1 cellular context compared by ENCODE assay signal in the genomic region with DNA sequence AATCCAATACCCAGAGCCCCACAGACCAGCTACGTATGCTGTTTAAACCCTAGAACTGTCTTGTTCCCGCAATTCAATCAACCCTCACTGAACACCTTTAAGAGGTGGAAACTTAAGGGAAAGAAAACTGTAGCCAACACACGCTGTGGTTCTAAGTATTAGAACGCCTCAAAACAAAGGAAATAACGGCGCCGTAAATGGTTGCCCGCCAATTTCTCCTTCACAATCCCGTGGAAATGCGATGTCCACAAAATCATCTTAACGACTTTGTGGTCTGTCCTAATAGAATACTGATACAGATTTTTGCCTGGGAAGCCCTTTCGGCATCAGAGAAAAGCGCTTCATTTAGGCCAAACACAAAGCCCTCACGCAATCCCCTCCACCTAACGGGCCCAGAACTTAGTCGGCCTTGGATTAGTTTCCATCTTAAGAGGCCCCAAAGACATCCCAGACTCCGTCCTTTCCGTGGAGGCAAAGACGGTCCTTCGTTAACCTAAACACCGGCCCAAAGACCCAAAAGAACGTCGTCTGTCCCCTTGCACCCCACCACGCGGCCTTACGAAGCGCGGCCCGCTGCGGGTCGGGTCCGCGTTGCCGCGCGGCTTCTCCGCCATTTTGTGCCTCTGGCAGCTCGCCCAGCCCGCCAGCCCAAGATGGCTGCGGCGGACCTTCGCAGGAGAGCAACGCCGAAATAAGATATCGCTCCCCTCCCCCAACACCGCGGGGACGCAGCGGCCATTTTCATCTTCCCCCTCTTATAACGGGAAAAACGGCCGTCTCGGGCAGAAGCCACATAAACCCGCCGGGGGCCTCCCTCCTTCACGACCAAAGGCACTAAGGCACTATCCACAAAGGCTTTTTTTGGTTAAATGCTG.
A peak's percentile ranks its signal among the peaks of the same experiment; 100 is the strongest.
TF ChIP-seq lines count a peak whose summit lies in the region.

No MANE protein-coding gene starts in this region.

TF ChIP-seq in K562, 482 proteins besides CTCF, POLR2A, EP300 and RAD21 (continued from another document and continues in another):
- no peak for TF ChIP-seq ZNF518B (CRISPR knock-in tag; IDR thresholded peaks at IDR 0.05)
- TF ChIP-seq, protein P1, sequence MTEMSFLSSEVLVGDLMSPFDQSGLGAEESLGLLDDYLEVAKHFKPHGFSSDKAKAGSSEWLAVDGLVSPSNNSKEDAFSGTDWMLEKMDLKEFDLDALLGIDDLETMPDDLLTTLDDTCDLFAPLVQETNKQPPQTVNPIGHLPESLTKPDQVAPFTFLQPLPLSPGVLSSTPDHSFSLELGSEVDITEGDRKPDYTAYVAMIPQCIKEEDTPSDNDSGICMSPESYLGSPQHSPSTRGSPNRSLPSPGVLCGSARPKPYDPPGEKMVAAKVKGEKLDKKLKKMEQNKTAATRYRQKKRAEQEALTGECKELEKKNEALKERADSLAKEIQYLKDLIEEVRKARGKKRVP (CRISPR knock-in tag; IDR thresholded peaks at IDR 0.05), result peak; percentile 61
- no peak for TF ChIP-seq LEF1 (IDR thresholded peaks at IDR 0.05)
- no peak for TF ChIP-seq NFYB (IDR thresholded peaks at IDR 0.05; ENCODE audit: extremely low read depth, insufficient read length)
- no peak for TF ChIP-seq BDP1 (IDR thresholded peaks at IDR 0.05; ENCODE audit: insufficient read depth, insufficient read length)
- TF ChIP-seq EZH2 (IDR thresholded peaks at IDR 0.05; ENCODE audit: borderline replicate concordance, low read depth, low read length), result no peak
- no peak for TF ChIP-seq USF1 (CRISPR knock-in tag; IDR thresholded peaks at IDR 0.05)
- TF ChIP-seq BCOR (IDR thresholded peaks at IDR 0.05), result 0 out of 2 replicates have a peak, but pooled peaks have one; percentile 20
- TF ChIP-seq MECOM (CRISPR knock-in tag; IDR thresholded peaks at IDR 0.05), result no peak
- TF ChIP-seq PHF21A (IDR thresholded peaks at IDR 0.05; ENCODE audit: borderline replicate concordance, low read depth), result no peak
- no peak for TF ChIP-seq MEIS2 (IDR thresholded peaks at IDR 0.05; ENCODE audit: partially characterized antibody)
- TF ChIP-seq, protein P2, sequence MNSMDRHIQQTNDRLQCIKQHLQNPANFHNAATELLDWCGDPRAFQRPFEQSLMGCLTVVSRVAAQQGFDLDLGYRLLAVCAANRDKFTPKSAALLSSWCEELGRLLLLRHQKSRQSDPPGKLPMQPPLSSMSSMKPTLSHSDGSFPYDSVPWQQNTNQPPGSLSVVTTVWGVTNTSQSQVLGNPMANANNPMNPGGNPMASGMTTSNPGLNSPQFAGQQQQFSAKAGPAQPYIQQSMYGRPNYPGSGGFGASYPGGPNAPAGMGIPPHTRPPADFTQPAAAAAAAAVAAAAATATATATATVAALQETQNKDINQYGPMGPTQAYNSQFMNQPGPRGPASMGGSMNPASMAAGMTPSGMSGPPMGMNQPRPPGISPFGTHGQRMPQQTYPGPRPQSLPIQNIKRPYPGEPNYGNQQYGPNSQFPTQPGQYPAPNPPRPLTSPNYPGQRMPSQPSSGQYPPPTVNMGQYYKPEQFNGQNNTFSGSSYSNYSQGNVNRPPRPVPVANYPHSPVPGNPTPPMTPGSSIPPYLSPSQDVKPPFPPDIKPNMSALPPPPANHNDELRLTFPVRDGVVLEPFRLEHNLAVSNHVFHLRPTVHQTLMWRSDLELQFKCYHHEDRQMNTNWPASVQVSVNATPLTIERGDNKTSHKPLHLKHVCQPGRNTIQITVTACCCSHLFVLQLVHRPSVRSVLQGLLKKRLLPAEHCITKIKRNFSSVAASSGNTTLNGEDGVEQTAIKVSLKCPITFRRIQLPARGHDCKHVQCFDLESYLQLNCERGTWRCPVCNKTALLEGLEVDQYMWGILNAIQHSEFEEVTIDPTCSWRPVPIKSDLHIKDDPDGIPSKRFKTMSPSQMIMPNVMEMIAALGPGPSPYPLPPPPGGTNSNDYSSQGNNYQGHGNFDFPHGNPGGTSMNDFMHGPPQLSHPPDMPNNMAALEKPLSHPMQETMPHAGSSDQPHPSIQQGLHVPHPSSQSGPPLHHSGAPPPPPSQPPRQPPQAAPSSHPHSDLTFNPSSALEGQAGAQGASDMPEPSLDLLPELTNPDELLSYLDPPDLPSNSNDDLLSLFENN (IDR thresholded peaks at IDR 0.05; ENCODE audit: low read depth in 2 of 2, low read length in 2 of 2), result no peak
- no peak for TF ChIP-seq NR2F6 (CRISPR knock-in tag; IDR thresholded peaks at IDR 0.05)
- TF ChIP-seq SP2 (IDR thresholded peaks at IDR 0.05; ENCODE audit: extremely low read depth, low read depth, low read length, poor library complexity, severe bottlenecking), result no peak
- no peak for TF ChIP-seq RFX7 (CRISPR knock-in tag; IDR thresholded peaks at IDR 0.05)
- TF ChIP-seq, protein P3, sequence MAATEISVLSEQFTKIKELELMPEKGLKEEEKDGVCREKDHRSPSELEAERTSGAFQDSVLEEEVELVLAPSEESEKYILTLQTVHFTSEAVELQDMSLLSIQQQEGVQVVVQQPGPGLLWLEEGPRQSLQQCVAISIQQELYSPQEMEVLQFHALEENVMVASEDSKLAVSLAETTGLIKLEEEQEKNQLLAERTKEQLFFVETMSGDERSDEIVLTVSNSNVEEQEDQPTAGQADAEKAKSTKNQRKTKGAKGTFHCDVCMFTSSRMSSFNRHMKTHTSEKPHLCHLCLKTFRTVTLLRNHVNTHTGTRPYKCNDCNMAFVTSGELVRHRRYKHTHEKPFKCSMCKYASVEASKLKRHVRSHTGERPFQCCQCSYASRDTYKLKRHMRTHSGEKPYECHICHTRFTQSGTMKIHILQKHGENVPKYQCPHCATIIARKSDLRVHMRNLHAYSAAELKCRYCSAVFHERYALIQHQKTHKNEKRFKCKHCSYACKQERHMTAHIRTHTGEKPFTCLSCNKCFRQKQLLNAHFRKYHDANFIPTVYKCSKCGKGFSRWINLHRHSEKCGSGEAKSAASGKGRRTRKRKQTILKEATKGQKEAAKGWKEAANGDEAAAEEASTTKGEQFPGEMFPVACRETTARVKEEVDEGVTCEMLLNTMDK (IDR thresholded peaks at IDR 0.05; ENCODE audit: borderline replicate concordance, insufficient read depth, low read depth, low read length, poor library complexity, severe bottlenecking), result no peak
- no peak for TF ChIP-seq ZNF77 (CRISPR knock-in tag; IDR thresholded peaks at IDR 0.05)
- no peak for TF ChIP-seq ZNF444 (CRISPR knock-in tag; IDR thresholded peaks at IDR 0.05)
- 0 out of 2 replicates have a peak, but pooled peaks have one; percentile 76 for TF ChIP-seq PREB (CRISPR knock-in tag; IDR thresholded peaks at IDR 0.05)
- TF ChIP-seq CC2D1A (IDR thresholded peaks at IDR 0.05), result no peak
- no peak for TF ChIP-seq MAFG (tag; conservative IDR thresholded peaks at IDR 0.05)
- TF ChIP-seq POLR2H (tag; IDR thresholded peaks at IDR 0.05; ENCODE audit: low read depth), result no peak
- TF ChIP-seq FOXJ2 (tag; IDR thresholded peaks at IDR 0.05), result peak; percentile 40; the same call in 1 of the 2 replicates
- TF ChIP-seq FOXM1 (IDR thresholded peaks at IDR 0.05; ENCODE audit: low read depth), result no peak
- TF ChIP-seq FOXM1 (CRISPR knock-in tag; IDR thresholded peaks at IDR 0.05; ENCODE audit: low read depth), result no peak
- TF ChIP-seq FOS (IDR thresholded peaks at IDR 0.05; ENCODE audit: extremely low read depth, insufficient read length), result no peak
- TF ChIP-seq ZNF57 (CRISPR knock-in tag; IDR thresholded peaks at IDR 0.05), result no peak
- TF ChIP-seq STAT5B (CRISPR knock-in tag; IDR thresholded peaks at IDR 0.05), result no peak
- TF ChIP-seq HDAC1 (IDR thresholded peaks at IDR 0.05), result peak in 1 of 2 experiments; percentile 36; a peak in 2 of 4 replicates
- TF ChIP-seq YBX1 (IDR thresholded peaks at IDR 0.05), result no peak
- TF ChIP-seq SMARCA4 (IDR thresholded peaks at IDR 0.05), result no peak
- no peak; the same call in 1 of the 2 replicates for TF ChIP-seq TFAP4 (CRISPR knock-in tag; IDR thresholded peaks at IDR 0.05; ENCODE audit: borderline replicate concordance)
- no peak for TF ChIP-seq ZNF695 (CRISPR knock-in tag; IDR thresholded peaks at IDR 0.05)
- TF ChIP-seq MTA3 (IDR thresholded peaks at IDR 0.05; ENCODE audit: borderline replicate concordance), result no peak
- TF ChIP-seq, protein P4, sequence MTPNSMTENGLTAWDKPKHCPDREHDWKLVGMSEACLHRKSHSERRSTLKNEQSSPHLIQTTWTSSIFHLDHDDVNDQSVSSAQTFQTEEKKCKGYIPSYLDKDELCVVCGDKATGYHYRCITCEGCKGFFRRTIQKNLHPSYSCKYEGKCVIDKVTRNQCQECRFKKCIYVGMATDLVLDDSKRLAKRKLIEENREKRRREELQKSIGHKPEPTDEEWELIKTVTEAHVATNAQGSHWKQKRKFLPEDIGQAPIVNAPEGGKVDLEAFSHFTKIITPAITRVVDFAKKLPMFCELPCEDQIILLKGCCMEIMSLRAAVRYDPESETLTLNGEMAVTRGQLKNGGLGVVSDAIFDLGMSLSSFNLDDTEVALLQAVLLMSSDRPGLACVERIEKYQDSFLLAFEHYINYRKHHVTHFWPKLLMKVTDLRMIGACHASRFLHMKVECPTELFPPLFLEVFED (CRISPR knock-in tag; conservative IDR thresholded peaks at IDR 0.05), result no peak
- TF ChIP-seq ZNF133 (CRISPR knock-in tag; IDR thresholded peaks at IDR 0.05), result no peak
- TF ChIP-seq ZNF766 (CRISPR knock-in tag; conservative IDR thresholded peaks at IDR 0.05), result peak; percentile 43; the same call in 1 of the 2 replicates
- no peak for TF ChIP-seq ZBTB2 (IDR thresholded peaks at IDR 0.05)
- TF ChIP-seq ZNF764 (CRISPR knock-in tag; IDR thresholded peaks at IDR 0.05; ENCODE audit: low read depth), result no peak
- no peak for TF ChIP-seq DLX4 (CRISPR knock-in tag; IDR thresholded peaks at IDR 0.05)
- no peak for TF ChIP-seq PTTG1 (tag; IDR thresholded peaks at IDR 0.05; ENCODE audit: low read depth)
- TF ChIP-seq, protein P5, sequence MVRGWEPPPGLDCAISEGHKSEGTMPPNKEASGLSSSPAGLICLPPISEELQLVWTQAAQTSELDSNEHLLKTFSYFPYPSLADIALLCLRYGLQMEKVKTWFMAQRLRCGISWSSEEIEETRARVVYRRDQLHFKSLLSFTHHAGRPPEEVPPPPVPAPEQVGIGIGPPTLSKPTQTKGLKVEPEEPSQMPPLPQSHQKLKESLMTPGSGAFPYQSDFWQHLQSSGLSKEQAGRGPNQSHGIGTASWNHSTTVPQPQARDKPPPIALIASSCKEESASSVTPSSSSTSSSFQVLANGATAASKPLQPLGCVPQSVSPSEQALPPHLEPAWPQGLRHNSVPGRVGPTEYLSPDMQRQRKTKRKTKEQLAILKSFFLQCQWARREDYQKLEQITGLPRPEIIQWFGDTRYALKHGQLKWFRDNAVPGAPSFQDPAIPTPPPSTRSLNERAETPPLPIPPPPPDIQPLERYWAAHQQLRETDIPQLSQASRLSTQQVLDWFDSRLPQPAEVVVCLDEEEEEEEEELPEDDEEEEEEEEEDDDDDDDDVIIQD (CRISPR knock-in tag; IDR thresholded peaks at IDR 0.05), result no peak
- TF ChIP-seq KAT2B (IDR thresholded peaks at IDR 0.05; ENCODE audit: low read depth, low read length), result no peak
- no peak for TF ChIP-seq HNRNPH1 (optimal IDR thresholded peaks at IDR 0.05; ENCODE audit: low read depth, low read length)
